ENCODE assay signal across 8 cellular contexts in genomic region chr6:31087494-31088089, GRCh38. TPM values are rescaled to one million over a fixed set of nuclear protein-coding genes. Genes with fewer than 3 reads are reported as not detected.
DNase-seq lines count a peak whose midpoint lies in the region; ATAC-seq and TF ChIP-seq lines count a peak whose summit lies in the region.

No MANE protein-coding gene starts in this region.

- H4K20me1 ChIP-seq in OCI-LY7 (ENCODE audit: insufficient read depth, low read length) = no peaks in the 10 kb centered on the region

- no TSS peak for BruUV-seq in OCI-LY7 (replicated peaks; lab: Mats Ljungman, UMichigan)

- no peak overlapping the region for H2AFZ ChIP-seq in OCI-LY7 (ENCODE audit: low read length)

- peaks cover 6 to 14% (median 10%) of the 10 kb centered on the region in 7 donors for H3K4me1 Mint-ChIP-seq in naive thymus-derived CD4-positive, alpha-beta T cell

- no peak overlapping the region for H3K27ac ChIP-seq in OCI-LY7 (ENCODE audit: low read depth, low read length, poor library complexity, severe bottlenecking)
- no peak overlapping the region for H3K27ac ChIP-seq in naive thymus-derived CD4-positive, alpha-beta T cell (ENCODE audit: low read depth, low read length)
- H3K27ac ChIP-seq in coronary artery = no peak overlapping the region

- intact Hi-C loops in OCI-LY7 (cut with micrococcal nuclease; ENCODE audit: unreplicated experiment) = loop anchor here (2.0 kb wide), 3 partner anchors 173 to 267 kb away; partner anchors contain the start of gene VARS2
- intact Hi-C loops in naive thymus-derived CD4-positive, alpha-beta T cell (cut with micrococcal nuclease) = loop anchor here (1.0 to 10.0 kb wide), 16 partner anchors 15 to 677 kb away; partner anchors contain the start of genes FLOT1 (in 2 of the 2) and IER3 (in 2 of the 2)

- peak; percentile 24 for DNase-seq in GF-D8 (lab: John Stamatoyannopoulos, UW)
- DNase-seq in HUDEP-2 (lab: John Stamatoyannopoulos, UW; ENCODE audit: unreplicated experiment in 76 of 76) = peak in 70 of 76 experiments; percentile 15 to 91 (median 69)
- DNase-seq in OCI-LY7 (ENCODE audit: low spot score) = peak; percentile 83
- peak; percentile 97 for DNase-seq in activated CD8-positive, alpha-beta memory T cell treated with anti-CD3 and anti-CD28 coated beads, Interleukin-2, amount 50 U/mL, for 48 hours
- peak; percentile 48 for DNase-seq in epithelial cell of proximal tubule (ENCODE audit: low read depth)
- peak; percentile 66 to 89 (median 80) for DNase-seq in naive thymus-derived CD4-positive, alpha-beta T cell
- DNase-seq in stimulated activated CD8-positive, alpha-beta memory T cell treated with anti-CD3 and anti-CD28 coated beads, Interleukin-7, amount 100 ng/mL, for 48 hours (ENCODE audit: extremely low read depth in 1 of 2, low read depth in 1 of 2) = peak; percentile 52 to 84
- DNase-seq in coronary artery (ENCODE audit: low spot score) = no peak

- no peaks in the 10 kb centered on the region for H3K9me3 ChIP-seq in OCI-LY7 (ENCODE audit: low read length)
- no peaks in the 10 kb centered on the region for H3K9me3 ChIP-seq in naive thymus-derived CD4-positive, alpha-beta T cell (ENCODE audit: control insufficient read depth in 2 of 3, low read length in 3 of 3)

- ATAC-seq in naive thymus-derived CD4-positive, alpha-beta T cell = peak; percentile 100

- no peaks in the 10 kb centered on the region for H3K9me3 Mint-ChIP-seq in naive thymus-derived CD4-positive, alpha-beta T cell

- H3K27ac Mint-ChIP-seq in naive thymus-derived CD4-positive, alpha-beta T cell = peak overlapping the region in 4 of 9 donors; percentile 9 to 73 (median 46)

- H3K9me2 ChIP-seq in OCI-LY7 (ENCODE audit: insufficient read depth, low read length) = no peaks in the 10 kb centered on the region

- no peaks in the 10 kb centered on the region for H3K27me3 ChIP-seq in naive thymus-derived CD4-positive, alpha-beta T cell (ENCODE audit: control insufficient read depth in 2 of 2, insufficient read depth in 2 of 2, low read length in 2 of 2)

- POLR2A ChIA-PET in OCI-LY7 (lab: Charles Lee) = interaction anchor here (0.5 to 2.0 kb wide), 4 partner anchors 16 to 243 kb away, joined by 3 to 5 read pairs (median 4); partner anchors contain the start of gene VARS2
- POLR2A ChIA-PET in naive thymus-derived CD4-positive, alpha-beta T cell (lab: Charles Lee) = interaction anchor here (0.6 to 1.9 kb wide), 7 partner anchors 9 to 260 kb away, joined by 3 to 9 read pairs (median 5); no protein-coding TSS in a partner anchor

- TF ChIP-seq CTCF in OCI-LY7 (conservative IDR thresholded peaks at IDR 0.05; ENCODE audit: low read length) (peak; percentile 85), epithelial cell of proximal tubule (conservative IDR thresholded peaks at IDR 0.05; ENCODE audit: low read depth, low read length) (peak; percentile 85), coronary artery (IDR thresholded peaks at IDR 0.05) (no peak)

- H3K36me3 ChIP-seq in OCI-LY7 (ENCODE audit: insufficient read depth, low read length) = no peaks in the 10 kb centered on the region
- no peaks in the 10 kb centered on the region for H3K36me3 ChIP-seq in naive thymus-derived CD4-positive, alpha-beta T cell (ENCODE audit: control insufficient read depth in 2 of 3, insufficient read depth in 3 of 3, low read length in 3 of 3)

- H3K4me1 ChIP-seq in OCI-LY7 (ENCODE audit: insufficient read depth, low read length, poor library complexity, severe bottlenecking) = no peaks in the 10 kb centered on the region
- no peaks in the 10 kb centered on the region for H3K4me1 ChIP-seq in naive thymus-derived CD4-positive, alpha-beta T cell (ENCODE audit: control insufficient read depth in 2 of 2, insufficient read depth in 2 of 2, low read length in 2 of 2)

- CTCF ChIA-PET in OCI-LY7 (lab: Charles Lee; ENCODE audit: unreplicated experiment) = interaction anchor here (0.6 to 1.1 kb wide), 9 partner anchors 18 to 435 kb away, joined by 3 to 7 read pairs (median 3); no protein-coding TSS in a partner anchor
- CTCF ChIA-PET in naive thymus-derived CD4-positive, alpha-beta T cell (lab: Charles Lee) = interaction anchor here (0.6 to 3.4 kb wide), 29 partner anchors 8 to 409 kb away, joined by 3 to 37 read pairs (median 4); partner anchors contain the start of genes DDR1, GTF2H4, PSORS1C1 and PSORS1C2

- H3K79me2 ChIP-seq in OCI-LY7 (ENCODE audit: insufficient read depth, low read depth, low read length) = no peaks in the 10 kb centered on the region

- H3K4me3 Mint-ChIP-seq in naive thymus-derived CD4-positive, alpha-beta T cell = no peak overlapping the region

- peaks cover 0 to 21% (median 0%) of the 10 kb centered on the region in 5 donors for H3K27me3 Mint-ChIP-seq in naive thymus-derived CD4-positive, alpha-beta T cell

- H3K4me2 ChIP-seq in OCI-LY7 (ENCODE audit: low read length) = no peak overlapping the region

- no peak overlapping the region for H3K4me3 ChIP-seq in OCI-LY7 (ENCODE audit: low read depth, low read length, poor library complexity, severe bottlenecking)
- peak overlapping the region; percentile 1 for H3K4me3 ChIP-seq in epithelial cell of proximal tubule (ENCODE audit: low read depth, low read length)
- H3K4me3 ChIP-seq in naive thymus-derived CD4-positive, alpha-beta T cell (ENCODE audit: low read length) = no peak overlapping the region
- H3K4me3 ChIP-seq in coronary artery = no peak overlapping the region

- H3K36me3 Mint-ChIP-seq in naive thymus-derived CD4-positive, alpha-beta T cell = no peaks in the 10 kb centered on the region

RNA-seq across cellular contexts. Expression of gene C6orf15, which starts 24.8 kb away (rescaled TPM):
- not detected in 2 replicates for total RNA-seq in OCI-LY7 (2014; rRNA removed; shearing (Covaris generic))
- total RNA-seq in OCI-LY7 (2022) (not detected in 2 replicates), epithelial cell of proximal tubule (0.29 and 0.43 TPM in 2 replicates)
- total RNA-seq in naive thymus-derived CD4-positive, alpha-beta T cell = not detected
- not detected for polyA plus RNA-seq in naive thymus-derived CD4-positive, alpha-beta T cell

RNA-seq across cellular contexts. Expression of gene PSORS1C1, which starts 27.0 kb away (rescaled TPM):
- not detected in 2 replicates for total RNA-seq in OCI-LY7 (2014; rRNA removed; shearing (Covaris generic))
- total RNA-seq in OCI-LY7 (2022) = not detected in 2 replicates
- total RNA-seq in epithelial cell of proximal tubule = 1.1 and 2.8 TPM in 2 replicates
- total RNA-seq in naive thymus-derived CD4-positive, alpha-beta T cell = not detected
- polyA plus RNA-seq in naive thymus-derived CD4-positive, alpha-beta T cell = not detected

RNA-seq across cellular contexts. Expression of gene CDSN, which starts 32.7 kb away (rescaled TPM):
- total RNA-seq in OCI-LY7 (2014; rRNA removed; shearing (Covaris generic)) = not detected in 2 replicates
- total RNA-seq in OCI-LY7 (2022) (not detected in 2 replicates), epithelial cell of proximal tubule (not detected in 2 replicates)
- total RNA-seq in naive thymus-derived CD4-positive, alpha-beta T cell = not detected
- polyA plus RNA-seq in naive thymus-derived CD4-positive, alpha-beta T cell = not detected

RNA-seq across cellular contexts. Expression of gene PSORS1C2, which starts 51.3 kb away (rescaled TPM):
- not detected in 2 replicates for total RNA-seq in OCI-LY7 (2014; rRNA removed; shearing (Covaris generic))
- not detected in 2 replicates for total RNA-seq in OCI-LY7 (2022)
- not detected in 2 replicates for total RNA-seq in epithelial cell of proximal tubule
- total RNA-seq in naive thymus-derived CD4-positive, alpha-beta T cell = not detected
- not detected for polyA plus RNA-seq in naive thymus-derived CD4-positive, alpha-beta T cell
